In genomic region chr14:63483315-63483714, GRCh38 we compare ENCODE assay signal across 1 cellular context.
TF ChIP-seq lines count a peak whose summit lies in the region.

No MANE protein-coding gene starts in this region.

TF ChIP-seq in HepG2, 621 proteins besides CTCF, POLR2A, EP300 and RAD21:
- 0 out of 2 replicates have a peak, but pooled peaks have one; percentile 24 for TF ChIP-seq HOMEZ (CRISPR knock-in tag; IDR thresholded peaks at IDR 0.05; ENCODE audit: low read depth)
- TF ChIP-seq TEAD2 (CRISPR knock-in tag; IDR thresholded peaks at IDR 0.05) = no peak
- TF ChIP-seq ZBTB33 (CRISPR knock-in tag; IDR thresholded peaks at IDR 0.05) = peak; percentile 57; the same call in 1 of the 2 replicates
- peak; percentile 49; the same call in 1 of the 2 replicates for TF ChIP-seq ZNF768 (CRISPR knock-in tag; IDR thresholded peaks at IDR 0.05)
- TF ChIP-seq THAP8 (CRISPR knock-in tag; IDR thresholded peaks at IDR 0.05; ENCODE audit: borderline replicate concordance) = no peak
- 0 out of 2 replicates have a peak, but pooled peaks have one; percentile 24 for TF ChIP-seq FOXO4 (CRISPR knock-in tag; conservative IDR thresholded peaks at IDR 0.05)
